Comparison of ENCODE assay signal across 1 cellular context in genomic region chr6:56803594-56803993, GRCh38.
TF ChIP-seq lines count a peak whose summit lies in the region.

No MANE protein-coding gene starts in this region.

TF ChIP-seq in WTC11, 78 proteins besides CTCF, POLR2A, EP300 and RAD21 (continued from another document):
- TF ChIP-seq PRDM15 (CRISPR knock-in tag; IDR thresholded peaks at IDR 0.05) (no peak), CDX4 (CRISPR knock-in tag; IDR thresholded peaks at IDR 0.05; ENCODE audit: borderline replicate concordance) (no peak), AFF4 (CRISPR knock-in tag; IDR thresholded peaks at IDR 0.05; ENCODE audit: borderline replicate concordance) (no peak), SMAD3 (CRISPR knock-in tag; IDR thresholded peaks at IDR 0.05; ENCODE audit: borderline replicate concordance) (no peak), NFATC4 (CRISPR knock-in tag; IDR thresholded peaks at IDR 0.05) (no peak), ZBTB21 (CRISPR knock-in tag; IDR thresholded peaks at IDR 0.05; ENCODE audit: borderline replicate concordance) (no peak)
